In genomic region chr2:218569661-218570500, GRCh38 we compare ENCODE assay signal across 1 cellular context.
TF ChIP-seq lines count a peak whose summit lies in the region.

No MANE protein-coding gene starts in this region.

TF ChIP-seq in HepG2, 621 proteins besides CTCF, POLR2A, EP300 and RAD21 (continued from another document):
- TF ChIP-seq ZNF280D (CRISPR knock-in tag; IDR thresholded peaks at IDR 0.05): no peak
- TF ChIP-seq CREB1 (IDR thresholded peaks at IDR 0.05): peak; percentile 66; the same call in 1 of the 2 replicates
- no peak for TF ChIP-seq CREB1 (CRISPR knock-in tag; IDR thresholded peaks at IDR 0.05)
- no peak for TF ChIP-seq ZBTB42 (CRISPR knock-in tag; IDR thresholded peaks at IDR 0.05)
- TF ChIP-seq SAP130 (CRISPR knock-in tag; IDR thresholded peaks at IDR 0.05; ENCODE audit: low read depth): peak; percentile 70
- no peak for TF ChIP-seq SP2 (CRISPR knock-in tag; IDR thresholded peaks at IDR 0.05)
- TF ChIP-seq MEIS1 (CRISPR knock-in tag; IDR thresholded peaks at IDR 0.05; ENCODE audit: borderline replicate concordance): 0 out of 2 replicates have a peak, but pooled peaks have one; percentile 9
- TF ChIP-seq MAZ (IDR thresholded peaks at IDR 0.05; ENCODE audit: borderline replicate concordance, low read depth, low read length): no peak
- 0 out of 2 replicates have a peak, but pooled peaks have one; percentile 18 for TF ChIP-seq MAZ (CRISPR knock-in tag; IDR thresholded peaks at IDR 0.05; ENCODE audit: low read depth)
- 0 out of 2 replicates have a peak, but pooled peaks have one; percentile 57 for TF ChIP-seq ARID2 (CRISPR knock-in tag; IDR thresholded peaks at IDR 0.05; ENCODE audit: borderline replicate concordance)
- TF ChIP-seq TFE3 (CRISPR knock-in tag; IDR thresholded peaks at IDR 0.05): 0 out of 2 replicates have a peak, but pooled peaks have one; percentile 21
- peak; percentile 30; the same call in 1 of the 2 replicates for TF ChIP-seq ZNF614 (CRISPR knock-in tag; IDR thresholded peaks at IDR 0.05; ENCODE audit: borderline replicate concordance)
